ENCODE assay signal across 8 cellular contexts in the genomic region with DNA sequence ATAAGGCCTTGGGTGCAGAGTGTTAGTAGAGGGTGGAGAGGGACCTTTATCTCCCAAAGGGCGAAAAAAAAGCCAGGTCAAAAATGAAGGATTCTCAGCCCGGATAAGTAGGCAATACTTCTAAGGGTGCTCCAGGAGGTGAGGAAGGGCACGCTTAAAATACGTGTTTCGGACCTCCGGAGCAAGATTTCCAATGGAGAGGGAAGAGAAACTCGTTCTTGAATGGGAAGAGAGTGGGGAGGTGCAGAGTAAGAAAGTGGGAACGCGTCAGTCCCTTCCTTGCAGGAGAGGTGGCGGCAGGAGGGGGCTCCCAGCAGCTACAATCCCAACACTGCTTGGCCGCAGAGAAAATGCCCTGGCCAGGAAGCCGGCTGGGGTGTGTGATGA. TPM values are rescaled to one million over a fixed set of nuclear protein-coding genes. Genes with fewer than 3 reads are reported as not detected.
DNase-seq lines count a peak whose midpoint lies in the region; ATAC-seq, FAIRE-seq and TF ChIP-seq lines count a peak whose summit lies in the region.

No MANE protein-coding gene starts in this region.

- no peaks in the 10 kb centered on the region for H3K9me3 ChIP-seq in A549
- no peaks in the 10 kb centered on the region for H3K9me3 ChIP-seq in HAP-1
- no peaks in the 10 kb centered on the region for H3K9me3 ChIP-seq in suprapubic skin

- DNase-seq in A549 (ENCODE audit: low read depth in 1 of 2, low spot score in 1 of 2) = no peak
- no peak for DNase-seq in HAP-1 (ENCODE audit: low spot score in 2 of 2)
- DNase-seq in immature natural killer cell = no peak
- DNase-seq in suprapubic skin (ENCODE audit: low spot score in 2 of 2) = no peak
- DNase-seq in HUDEP-2 (lab: John Stamatoyannopoulos, UW; ENCODE audit: unreplicated experiment in 76 of 76) = no peak

- peak overlapping the region; percentile 87 to 94 for H3K27ac ChIP-seq in A549
- peak overlapping the region; percentile 90 for H3K27ac ChIP-seq in suprapubic skin

- H3K27me3 ChIP-seq in HAP-1 (ENCODE audit: low read depth) (no peaks in the 10 kb centered on the region), suprapubic skin (no peaks in the 10 kb centered on the region)

- TF ChIP-seq EP300 in A549 (IDR thresholded peaks at IDR 0.05) = no peak
- TF ChIP-seq EP300 in suprapubic skin (IDR thresholded peaks at IDR 0.05) = no peak

- ATAC-seq in A549 (peak; percentile 14 to 47; a peak in 3 of 6 replicates), GM21576 (IDR thresholded peaks at IDR 0.05; ENCODE audit: unreplicated experiment) (no peak), HG03159 (IDR thresholded peaks at IDR 0.05; ENCODE audit: unreplicated experiment) (no peak)
- ATAC-seq in activated T-helper 17 cell treated with anti-CD3 and anti-CD28 coated beads, Interleukin-2, amount 50 U/mL, for 72 hours (replicated peaks) = no peak

- peak overlapping the region; percentile 85 for H3K4me3 Mint-ChIP-seq in activated T-helper 17 cell treated with anti-CD3 and anti-CD28 coated beads, Interleukin-2, amount 50 U/mL, for 72 hours
- H3K4me3 Mint-ChIP-seq in immature natural killer cell = peak overlapping the region; percentile 89 to 93 (median 92)

- H3K4me1 Mint-ChIP-seq in activated T-helper 17 cell treated with anti-CD3 and anti-CD28 coated beads, Interleukin-2, amount 50 U/mL, for 72 hours = peaks cover 35% of the 10 kb centered on the region
- H3K4me1 Mint-ChIP-seq in immature natural killer cell = peaks cover 41 to 54% of the 10 kb centered on the region in 2 donors

- H3K4me3 ChIP-seq in A549 (peak overlapping the region; percentile 97), HAP-1 (peak overlapping the region; percentile 91), suprapubic skin (peak overlapping the region; percentile 99)

- in situ Hi-C loops in HAP-1 (cut with MboI; ENCODE audit: low sequenced_read_pairs) = no loop called here

- H3K9me3 Mint-ChIP-seq in activated T-helper 17 cell treated with anti-CD3 and anti-CD28 coated beads, Interleukin-2, amount 50 U/mL, for 72 hours = peaks cover 3% of the 10 kb centered on the region
- no peaks in the 10 kb centered on the region for H3K9me3 Mint-ChIP-seq in immature natural killer cell

- no peak for FAIRE-seq in A549 (lab: Jason Lieb, UNC)

- no peaks in the 10 kb centered on the region for H3K27me3 Mint-ChIP-seq in activated T-helper 17 cell treated with anti-CD3 and anti-CD28 coated beads, Interleukin-2, amount 50 U/mL, for 72 hours
- H3K27me3 Mint-ChIP-seq in immature natural killer cell (ENCODE audit: low read depth in 3 of 3) = peaks cover 6 to 10% (median 9%) of the 10 kb centered on the region in 3 donors

- POLR2A ChIA-PET in A549 (lab: Yijun Ruan, JAX) = no interaction called here

- WGBS in A549 (ENCODE audit: missing lambda C conversion rate) = 0% methylated on average over 12 of the region's 12 CpGs
- 2% methylated on average over 12 of the region's 12 CpGs for WGBS in suprapubic skin

- no peak for TF ChIP-seq CTCF in A549 (IDR thresholded peaks at IDR 0.05)
- no peak for TF ChIP-seq CTCF in suprapubic skin (IDR thresholded peaks at IDR 0.05)

- CTCF ChIA-PET in A549 (lab: Yijun Ruan, JAX) = no interaction called here

- TF ChIP-seq POLR2A in A549 (IDR thresholded peaks at IDR 0.05; ENCODE audit: low read length) (no peak), suprapubic skin (IDR thresholded peaks at IDR 0.05) (no peak)

- H3K36me3 ChIP-seq in HAP-1 (replicated peaks) (peaks cover 23% of the 10 kb centered on the region), suprapubic skin (peaks cover 18% of the 10 kb centered on the region)

- peaks cover 50% of the 10 kb centered on the region for H3K36me3 Mint-ChIP-seq in activated T-helper 17 cell treated with anti-CD3 and anti-CD28 coated beads, Interleukin-2, amount 50 U/mL, for 72 hours (ENCODE audit: low read depth)
- H3K36me3 Mint-ChIP-seq in immature natural killer cell = peaks cover 0 to 18% (median 5%) of the 10 kb centered on the region in 3 donors

- no peak for TF ChIP-seq RAD21 in A549 (conservative IDR thresholded peaks at IDR 0.05 in 1 of 2, IDR thresholded peaks at IDR 0.05 in 1 of 2)

- peak overlapping the region; percentile 97 for H3K4me2 ChIP-seq in A549

- H3K27ac Mint-ChIP-seq in activated T-helper 17 cell treated with anti-CD3 and anti-CD28 coated beads, Interleukin-2, amount 50 U/mL, for 72 hours = peak overlapping the region; percentile 48
- peak overlapping the region; percentile 87 to 95 (median 92) for H3K27ac Mint-ChIP-seq in immature natural killer cell

- peaks cover 21% of the 10 kb centered on the region; the same call in 2 of the 3 replicates for H3K4me1 ChIP-seq in A549
- peaks cover 14% of the 10 kb centered on the region for H3K4me1 ChIP-seq in HAP-1
- H3K4me1 ChIP-seq in suprapubic skin = peaks cover 42% of the 10 kb centered on the region

TF ChIP-seq in A549, 52 proteins besides CTCF, POLR2A, EP300 and RAD21 (continues in another document):
- TF ChIP-seq, protein P1, sequence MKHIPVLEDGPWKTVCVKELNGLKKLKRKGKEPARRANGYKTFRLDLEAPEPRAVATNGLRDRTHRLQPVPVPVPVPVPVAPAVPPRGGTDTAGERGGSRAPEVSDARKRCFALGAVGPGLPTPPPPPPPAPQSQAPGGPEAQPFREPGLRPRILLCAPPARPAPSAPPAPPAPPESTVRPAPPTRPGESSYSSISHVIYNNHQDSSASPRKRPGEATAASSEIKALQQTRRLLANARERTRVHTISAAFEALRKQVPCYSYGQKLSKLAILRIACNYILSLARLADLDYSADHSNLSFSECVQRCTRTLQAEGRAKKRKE (CRISPR knock-in tag; IDR thresholded peaks at IDR 0.05; ENCODE audit: low read depth) = no peak
- TF ChIP-seq SREBF2 (IDR thresholded peaks at IDR 0.05) (no peak), NPAS2 (CRISPR knock-in tag; IDR thresholded peaks at IDR 0.05; ENCODE audit: borderline replicate concordance) (no peak), MYC (IDR thresholded peaks at IDR 0.05; ENCODE audit: borderline replicate concordance, low read length) (no peak), JUN (IDR thresholded peaks at IDR 0.05) (no peak), EHF (CRISPR knock-in tag; IDR thresholded peaks at IDR 0.05) (no peak), KDM1A (IDR thresholded peaks at IDR 0.05; ENCODE audit: low read depth) (no peak), RARB (CRISPR knock-in tag; IDR thresholded peaks at IDR 0.05) (no peak), ZFP36 (IDR thresholded peaks at IDR 0.05; ENCODE audit: borderline replicate concordance, partially characterized antibody) (no peak), NFE2L2 (conservative IDR thresholded peaks at IDR 0.05; ENCODE audit: low read length) (no peak)
- TF ChIP-seq, protein P2, sequence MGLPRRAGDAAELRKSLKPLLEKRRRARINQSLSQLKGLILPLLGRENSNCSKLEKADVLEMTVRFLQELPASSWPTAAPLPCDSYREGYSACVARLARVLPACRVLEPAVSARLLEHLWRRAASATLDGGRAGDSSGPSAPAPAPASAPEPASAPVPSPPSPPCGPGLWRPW (IDR thresholded peaks at IDR 0.05) = no peak
- TF ChIP-seq, protein P3, sequence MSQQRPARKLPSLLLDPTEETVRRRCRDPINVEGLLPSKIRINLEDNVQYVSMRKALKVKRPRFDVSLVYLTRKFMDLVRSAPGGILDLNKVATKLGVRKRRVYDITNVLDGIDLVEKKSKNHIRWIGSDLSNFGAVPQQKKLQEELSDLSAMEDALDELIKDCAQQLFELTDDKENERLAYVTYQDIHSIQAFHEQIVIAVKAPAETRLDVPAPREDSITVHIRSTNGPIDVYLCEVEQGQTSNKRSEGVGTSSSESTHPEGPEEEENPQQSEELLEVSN (IDR thresholded peaks at IDR 0.05; ENCODE audit: borderline replicate concordance, low read depth) = no peak
- TF ChIP-seq, protein P4, sequence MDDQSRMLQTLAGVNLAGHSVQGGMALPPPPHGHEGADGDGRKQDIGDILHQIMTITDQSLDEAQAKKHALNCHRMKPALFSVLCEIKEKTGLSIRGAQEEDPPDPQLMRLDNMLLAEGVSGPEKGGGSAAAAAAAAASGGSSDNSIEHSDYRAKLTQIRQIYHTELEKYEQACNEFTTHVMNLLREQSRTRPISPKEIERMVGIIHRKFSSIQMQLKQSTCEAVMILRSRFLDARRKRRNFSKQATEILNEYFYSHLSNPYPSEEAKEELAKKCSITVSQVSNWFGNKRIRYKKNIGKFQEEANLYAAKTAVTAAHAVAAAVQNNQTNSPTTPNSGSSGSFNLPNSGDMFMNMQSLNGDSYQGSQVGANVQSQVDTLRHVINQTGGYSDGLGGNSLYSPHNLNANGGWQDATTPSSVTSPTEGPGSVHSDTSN (IDR thresholded peaks at IDR 0.05) = no peak

RNA-seq across cellular contexts. Expression of a gene that starts 0.6 kb away (rescaled TPM):
- 41.4 and 42.9 TPM in 2 replicates for polyA plus RNA-seq in A549 (2011; rRNA removed)
- polyA plus RNA-seq in A549 (2012; cell fraction: cytosol; rRNA removed) = 8.6 and 10.5 TPM in 2 replicates
- polyA plus RNA-seq in A549 (2012; cell fraction: nucleus; rRNA removed) = 6.5 and 7.9 TPM in 2 replicates
- polyA plus RNA-seq in A549 (2017; fragmentation: RNase III; extraction: RNeasy Plus Mini Kit Qiagen cat#74134 plus additional on column Dnase treatment) = 16.7 to 18.5 TPM (median 18.0 TPM) in 3 replicates
- 22.8 and 25.7 TPM in 2 replicates for polyA minus RNA-seq in A549 (2011; rRNA and poly(A)+ RNA removed)
- total RNA-seq in activated T-helper 17 cell treated with anti-CD3 and anti-CD28 coated beads, Interleukin-2, amount 50 U/mL, for 72 hours = 10 to 100 TPM; 45.6 to 53.8 TPM
- 100 to 1,000 TPM in 1 of 3 donors, 10 to 100 TPM in 2; 85.8 to 145 (median 98.8) TPM for polyA plus RNA-seq in immature natural killer cell
- 100 to 1,000 TPM in 3 of 4 donors, 10 to 100 TPM in 1; 87.9 to 136 (median 121) TPM for total RNA-seq in suprapubic skin

RNA-seq across cellular contexts. Expression of a gene that starts 46.7 kb away (rescaled TPM):
- polyA plus RNA-seq in A549 (2011; rRNA removed) (0.12 TPM in 1 of 2 replicates, not detected in the other), A549 (2017; fragmentation: RNase III; extraction: RNeasy Plus Mini Kit Qiagen cat#74134 plus additional on column Dnase treatment) (not detected in 3 replicates), immature natural killer cell (not detected)
- polyA plus RNA-seq in A549 (2012; cell fraction: cytosol; rRNA removed) = 0.05 TPM in 1 of 2 replicates, not detected in the other
- polyA plus RNA-seq in A549 (2012; cell fraction: nucleus; rRNA removed) = 0.14 and 0.34 TPM in 2 replicates
- not detected in 2 replicates for polyA minus RNA-seq in A549 (2011; rRNA and poly(A)+ RNA removed)
- total RNA-seq in activated T-helper 17 cell treated with anti-CD3 and anti-CD28 coated beads, Interleukin-2, amount 50 U/mL, for 72 hours = under 1 TPM in 1 of 2 donors, not detected in 1; 0.26 TPM
- total RNA-seq in suprapubic skin = not detected

RNA-seq across cellular contexts. Expression of a gene that starts 50.2 kb away (rescaled TPM):
- polyA plus RNA-seq in A549 (2011; rRNA removed) (63.7 and 74.1 TPM in 2 replicates), A549 (2017; fragmentation: RNase III; extraction: RNeasy Plus Mini Kit Qiagen cat#74134 plus additional on column Dnase treatment) (28.9 to 33.9 TPM (median 31.7 TPM) in 3 replicates), immature natural killer cell (100 to 1,000 TPM in 1 of 3 donors, 10 to 100 TPM in 2; 50.6 to 139 (median 51.7) TPM)
- polyA plus RNA-seq in A549 (2012; cell fraction: cytosol; rRNA removed) = 27.3 and 30.6 TPM in 2 replicates
- polyA plus RNA-seq in A549 (2012; cell fraction: nucleus; rRNA removed) = 11.9 and 13.1 TPM in 2 replicates
- polyA minus RNA-seq in A549 (2011; rRNA and poly(A)+ RNA removed) = 19.8 and 29.7 TPM in 2 replicates
- total RNA-seq in activated T-helper 17 cell treated with anti-CD3 and anti-CD28 coated beads, Interleukin-2, amount 50 U/mL, for 72 hours = 10 to 100 TPM; 33.4 to 42.6 TPM
- total RNA-seq in suprapubic skin = 10 to 100 TPM; 29.0 to 43.6 (median 30.9) TPM

Comparison
In these comparisons a context has a peak if more than half of its experiments do, and no peak if none do; other contexts are left out.
1. ATAC-seq: peak in A549 (2 of 2); none in activated T-helper 17 cell treated with anti-CD3 and anti-CD28 coated beads, Interleukin-2, amount 50 U/mL, for 72 hours (single experiment), GM21576 (single experiment) and HG03159 (single experiment).
2. Peak in every context shown above with its lines, with median percentiles within 50 percentile points of each other: H3K4me3 ChIP-seq.